Comparison of ENCODE assay signal across 12 cellular contexts in genomic region chr5:74288038-74288437, GRCh38.
DNase-seq lines count a peak whose midpoint lies in the region; ATAC-seq, FAIRE-seq and TF ChIP-seq lines count a peak whose summit lies in the region.
"Had no signal": no experiment of that assay in that cellular context is flagged by ENCODE, and none has a peak within 500 bp of the region (broad histone marks: within the 10 kb centered on the region; RNA-seq: fewer than 3 reads in every experiment).

No MANE protein-coding gene starts in this region.

- TF ChIP-seq POLR2A in heart left ventricle (IDR thresholded peaks at IDR 0.05) (no peak), gastroesophageal sphincter (IDR thresholded peaks at IDR 0.05) (no peak), sigmoid colon (IDR thresholded peaks at IDR 0.05) (no peak), uterus (IDR thresholded peaks at IDR 0.05) (no peak), HepG2 (IDR thresholded peaks at IDR 0.05; ENCODE audit: insufficient read depth in 1 of 2, low read depth in 2 of 2, low read length in 2 of 2) (no peak)

- WGBS in heart left ventricle, 4 donors, result 89 to 95% (median 91%) methylated on average over 4 of the region's 4 CpGs
- 78 to 89% methylated on average over 4 of the region's 4 CpGs for WGBS in gastroesophageal sphincter (ENCODE audit: low coverage in 1 of 2), 2 donors
- WGBS in sigmoid colon, 2 donors, result 95 to 97% methylated on average over 4 of the region's 4 CpGs
- WGBS in HepG2 (ENCODE audit: low lambda C conversion rate), result 83% methylated on average over 4 of the region's 4 CpGs

- no peak for TF ChIP-seq RAD21 in HepG2 (CRISPR knock-in tag; IDR thresholded peaks at IDR 0.05)

- intact Hi-C loops in heart left ventricle (cut with DNase I), result loop anchor here in 2 of 10 donors (5.0 kb wide), 1 partner anchor 354 kb away; the partner anchor contains the start of gene ENC1 (in 2 of the 2)
- intact Hi-C loops in Right ventricle myocardium superior (cut with DNase I), result no loop called here
- intact Hi-C loops in sigmoid colon (cut with DNase I), result no loop called here
- intact Hi-C loops in uterus (cut with DNase I; ENCODE audit: low total_unique reads), result no loop called here
- intact Hi-C loops in HepG2 (cut with micrococcal nuclease; ENCODE audit: unreplicated experiment), result no loop called here

- in situ Hi-C loops in HepG2 (cut with HindIII; ENCODE audit: extremely low pct_ligation_motif_present, low pct_unique_long_range_greater_than_20kb), result no loop called here

- peak overlapping the region; percentile 4 to 77 (median 56) for H3K27ac ChIP-seq in heart left ventricle
- peak overlapping the region in 3 of 4 donors; percentile 62 to 72 (median 63) for H3K27ac ChIP-seq in gastroesophageal sphincter
- H3K27ac ChIP-seq in sigmoid colon, result peak overlapping the region in 3 of 4 donors; percentile 20 to 54 (median 41)
- H3K27ac ChIP-seq in uterus, result peak overlapping the region; percentile 39 to 73
- H3K27ac ChIP-seq in HepG2 (ENCODE audit: extremely low read length, insufficient read depth, low read length), result no peak overlapping the region

- no peak for DNase-seq in heart left ventricle
- DNase-seq in Right ventricle myocardium superior, result no peak
- no peak for DNase-seq in sigmoid colon
- DNase-seq in uterus, result no peak
- no peak for DNase-seq in HepG2 (ENCODE audit: low spot score)
- DNase-seq in D341Med (ENCODE audit: low spot score), result no peak
- no peak for DNase-seq in NCI-H526 (lab: John Stamatoyannopoulos, UW)
- DNase-seq: C1 segment of cervical spinal cord, NCI-H187 treated with DMSO at 0.1 percent for 48 hours, NCI-H2171 had no signal

- H3K4me1 ChIP-seq in heart left ventricle (peaks cover 0 to 28% (median 4%) of the 10 kb centered on the region in 12 donors), gastroesophageal sphincter (peaks cover 8 to 46% (median 16%) of the 10 kb centered on the region in 3 donors), sigmoid colon (peaks cover 0 to 28% (median 22%) of the 10 kb centered on the region in 4 donors), uterus (no peaks in the 10 kb centered on the region), HepG2 (ENCODE audit: insufficient read depth, low read length) (no peaks in the 10 kb centered on the region)

- TF ChIP-seq CTCF in heart left ventricle (IDR thresholded peaks at IDR 0.05) (no peak), gastroesophageal sphincter (IDR thresholded peaks at IDR 0.05) (no peak), sigmoid colon (IDR thresholded peaks at IDR 0.05) (no peak), uterus (IDR thresholded peaks at IDR 0.05) (no peak), HepG2 (CRISPR knock-in tag; IDR thresholded peaks at IDR 0.05) (no peak)

- no peaks in the 10 kb centered on the region for H4K20me1 ChIP-seq in HepG2 (ENCODE audit: insufficient read depth, low read length)

- H3K4me3 ChIP-seq in heart left ventricle, result no peak overlapping the region
- no peak overlapping the region for H3K4me3 ChIP-seq in gastroesophageal sphincter
- H3K4me3 ChIP-seq in sigmoid colon, result no peak overlapping the region
- H3K4me3 ChIP-seq in uterus, result no peak overlapping the region
- H3K4me3 ChIP-seq in HepG2 (replicated peaks in 1 of 3; ENCODE audit: insufficient read depth in 1 of 3, low read depth in 2 of 3, low read length in 3 of 3), result no peak overlapping the region

- no peaks in the 10 kb centered on the region for H3K27me3 ChIP-seq in heart left ventricle
- no peaks in the 10 kb centered on the region for H3K27me3 ChIP-seq in gastroesophageal sphincter
- H3K27me3 ChIP-seq in sigmoid colon, result no peaks in the 10 kb centered on the region
- no peaks in the 10 kb centered on the region for H3K27me3 ChIP-seq in uterus
- H3K27me3 ChIP-seq in HepG2 (ENCODE audit: control insufficient read depth in 1 of 2, insufficient read depth in 2 of 2, low read length in 2 of 2), result no peaks in the 10 kb centered on the region; a peak in 2 of 5 replicates

- H2AFZ ChIP-seq in HepG2 (ENCODE audit: low read length), result no peak overlapping the region

- H3K36me3 ChIP-seq in heart left ventricle (no peaks in the 10 kb centered on the region), gastroesophageal sphincter (no peaks in the 10 kb centered on the region), sigmoid colon (no peaks in the 10 kb centered on the region), uterus (no peaks in the 10 kb centered on the region), HepG2 (replicated peaks in 1 of 2; ENCODE audit: control insufficient read depth in 1 of 2, insufficient read depth in 2 of 2, low read length in 2 of 2) (no peaks in the 10 kb centered on the region)

- H3K79me2 ChIP-seq in HepG2 (ENCODE audit: insufficient read depth, low read length), result no peaks in the 10 kb centered on the region

- no TSS peak for BruUV-seq in HepG2 (replicated peaks; lab: Mats Ljungman, UMichigan)

- POLR2A ChIA-PET in HepG2 (lab: Yijun Ruan, JAX), result no interaction called here

- H3K4me2 ChIP-seq in HepG2 (ENCODE audit: low read depth, low read length), result no peak overlapping the region

- TF ChIP-seq EP300 in gastroesophageal sphincter (IDR thresholded peaks at IDR 0.05) (no peak), sigmoid colon (IDR thresholded peaks at IDR 0.05) (no peak), HepG2 (IDR thresholded peaks at IDR 0.05; ENCODE audit: low read depth in 2 of 2, low read length in 2 of 2) (no peak), HepG2 (CRISPR knock-in tag; IDR thresholded peaks at IDR 0.05; ENCODE audit: borderline replicate concordance) (no peak)

- FAIRE-seq in HepG2 (lab: Jason Lieb, UNC), result no peak

- H3K9me3 ChIP-seq in heart left ventricle (no peaks in the 10 kb centered on the region), gastroesophageal sphincter (no peaks in the 10 kb centered on the region), sigmoid colon (no peaks in the 10 kb centered on the region), uterus (no peaks in the 10 kb centered on the region), HepG2 (ENCODE audit: low read length) (no peaks in the 10 kb centered on the region)

- CTCF ChIA-PET in HepG2 (lab: Yijun Ruan, JAX; ENCODE audit: low intra/inter-chr PET ratio, low total read pairs), result no interaction called here

- H3K9ac ChIP-seq in HepG2 (ENCODE audit: insufficient read depth, low read depth, low read length), result no peak overlapping the region

- no peak for ATAC-seq in heart left ventricle
- ATAC-seq in Right ventricle myocardium superior (ENCODE audit: poor library complexity), result no peak
- ATAC-seq in gastroesophageal sphincter, result peak; percentile 18
- no peak for ATAC-seq in HepG2
- ATAC-seq: Panc1 had no signal

TF ChIP-seq in HepG2, 621 proteins besides CTCF, POLR2A, EP300 and RAD21 (continues in another document):
- no peak for TF ChIP-seq ZNF484 (CRISPR knock-in tag; IDR thresholded peaks at IDR 0.05; ENCODE audit: borderline replicate concordance, low read depth)
- no peak for TF ChIP-seq FOXK1 (CRISPR knock-in tag; IDR thresholded peaks at IDR 0.05; ENCODE audit: borderline replicate concordance, low read depth)
- TF ChIP-seq TEAD3 (CRISPR knock-in tag; optimal IDR thresholded peaks at IDR 0.05; ENCODE audit: borderline replicate concordance), result no peak
- TF ChIP-seq RAD51 (IDR thresholded peaks at IDR 0.05; ENCODE audit: borderline replicate concordance), result no peak
- TF ChIP-seq TOE1 (CRISPR knock-in tag; IDR thresholded peaks at IDR 0.05), result no peak
- no peak for TF ChIP-seq ZBTB8A (CRISPR knock-in tag; IDR thresholded peaks at IDR 0.05; ENCODE audit: borderline replicate concordance, low read depth)
- TF ChIP-seq, protein P1, sequence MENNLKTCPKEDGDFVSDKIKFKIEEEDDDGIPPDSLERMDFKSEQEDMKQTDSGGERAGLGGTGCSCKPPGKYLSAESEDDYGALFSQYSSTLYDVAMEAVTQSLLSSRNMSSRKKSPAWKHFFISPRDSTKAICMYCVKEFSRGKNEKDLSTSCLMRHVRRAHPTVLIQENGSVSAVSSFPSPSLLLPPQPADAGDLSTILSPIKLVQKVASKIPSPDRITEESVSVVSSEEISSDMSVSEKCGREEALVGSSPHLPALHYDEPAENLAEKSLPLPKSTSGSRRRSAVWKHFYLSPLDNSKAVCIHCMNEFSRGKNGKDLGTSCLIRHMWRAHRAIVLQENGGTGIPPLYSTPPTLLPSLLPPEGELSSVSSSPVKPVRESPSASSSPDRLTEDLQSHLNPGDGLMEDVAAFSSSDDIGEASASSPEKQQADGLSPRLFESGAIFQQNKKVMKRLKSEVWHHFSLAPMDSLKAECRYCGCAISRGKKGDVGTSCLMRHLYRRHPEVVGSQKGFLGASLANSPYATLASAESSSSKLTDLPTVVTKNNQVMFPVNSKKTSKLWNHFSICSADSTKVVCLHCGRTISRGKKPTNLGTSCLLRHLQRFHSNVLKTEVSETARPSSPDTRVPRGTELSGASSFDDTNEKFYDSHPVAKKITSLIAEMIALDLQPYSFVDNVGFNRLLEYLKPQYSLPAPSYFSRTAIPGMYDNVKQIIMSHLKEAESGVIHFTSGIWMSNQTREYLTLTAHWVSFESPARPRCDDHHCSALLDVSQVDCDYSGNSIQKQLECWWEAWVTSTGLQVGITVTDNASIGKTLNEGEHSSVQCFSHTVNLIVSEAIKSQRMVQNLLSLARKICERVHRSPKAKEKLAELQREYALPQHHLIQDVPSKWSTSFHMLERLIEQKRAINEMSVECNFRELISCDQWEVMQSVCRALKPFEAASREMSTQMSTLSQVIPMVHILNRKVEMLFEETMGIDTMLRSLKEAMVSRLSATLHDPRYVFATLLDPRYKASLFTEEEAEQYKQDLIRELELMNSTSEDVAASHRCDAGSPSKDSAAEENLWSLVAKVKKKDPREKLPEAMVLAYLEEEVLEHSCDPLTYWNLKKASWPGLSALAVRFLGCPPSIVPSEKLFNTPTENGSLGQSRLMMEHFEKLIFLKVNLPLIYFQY (CRISPR knock-in tag; IDR thresholded peaks at IDR 0.05; ENCODE audit: borderline replicate concordance), result no peak
- TF ChIP-seq XBP1 (CRISPR knock-in tag; IDR thresholded peaks at IDR 0.05), result no peak
- no peak for TF ChIP-seq NKX3-1 (CRISPR knock-in tag; IDR thresholded peaks at IDR 0.05)
